In the genomic region with DNA sequence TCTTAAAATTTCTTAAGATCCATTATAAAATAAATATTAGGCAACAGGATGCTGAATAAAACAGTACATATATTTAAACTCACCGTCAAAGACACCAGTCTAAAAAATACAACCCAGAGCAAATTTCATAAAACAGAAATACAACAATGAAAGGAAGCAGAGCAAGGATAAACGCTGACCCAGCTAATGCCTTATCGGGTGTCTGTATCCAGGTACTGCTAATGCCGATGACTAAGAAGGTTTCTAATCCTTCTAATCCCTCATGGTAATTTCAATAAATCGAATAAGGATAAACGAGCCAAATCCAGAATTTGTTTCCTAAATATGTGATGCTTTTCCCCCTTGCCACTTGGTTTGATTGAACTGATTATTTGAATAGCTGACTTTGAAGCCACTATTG, we compare ENCODE assay signal across 11 cellular contexts. TPM values are rescaled to one million over a fixed set of nuclear protein-coding genes. Genes with fewer than 3 reads are reported as not detected.
DNase-seq lines count a peak whose midpoint lies in the region; ATAC-seq and TF ChIP-seq lines count a peak whose summit lies in the region.
"Had no signal": no experiment of that assay in that cellular context is flagged by ENCODE, and none has a peak within 500 bp of the region (broad histone marks: within the 10 kb centered on the region; RNA-seq: fewer than 3 reads in every experiment).

No MANE protein-coding gene starts in this region.

- WGBS in GM23248 (ENCODE audit: low coverage in 1 of 2, low lambda C conversion rate in 2 of 2, missing lambda C conversion rate in 2 of 2), 2 experiments = 75 to 78% methylated on average over 6 of the region's 6 CpGs

- CTCF ChIA-PET in PC-3 (lab: Charles Lee) = no interaction called here

- H3K9ac ChIP-seq in GM23248 (peak overlapping the region; percentile 83), PC-3 (ENCODE audit: low read length) (peak overlapping the region; percentile 68; the same call in 1 of the 2 replicates), fibroblast of lung (ENCODE audit: insufficient read depth, low read length) (no peak overlapping the region), skeletal muscle tissue (ENCODE audit: low read depth in 1 of 3, low read length in 3 of 3) (peak overlapping the region in 1 of 3 donors; percentile 75)

- intact Hi-C loops in PC-3 (cut with micrococcal nuclease) = loop anchor here (5.0 kb wide), 1 partner anchor 80 kb away; no protein-coding TSS in a partner anchor

- TF ChIP-seq CTCF in PC-3 (conservative IDR thresholded peaks at IDR 0.05; ENCODE audit: low read depth, low read length) (no peak), fibroblast of lung (conservative IDR thresholded peaks at IDR 0.05 in 1 of 2, IDR thresholded peaks at IDR 0.05 in 1 of 2; ENCODE audit: low read depth in 1 of 2, low read length in 2 of 2) (no peak)

- BruUV-seq in PC-3 (replicated peaks; lab: Mats Ljungman, UMichigan) = no TSS peak

- peaks cover 12% of the 10 kb centered on the region; the same call in 1 of the 2 replicates for H3F3A ChIP-seq in GM23248 (ENCODE audit: insufficient read depth)
- no peaks in the 10 kb centered on the region for H3F3A ChIP-seq in PC-3 (ENCODE audit: low read length, unreplicated experiment)

- H3K9me3 ChIP-seq in GM23248 (ENCODE audit: low read depth) (no peaks in the 10 kb centered on the region), PC-3 (ENCODE audit: low read length) (no peaks in the 10 kb centered on the region), fibroblast of lung (ENCODE audit: control insufficient read depth, insufficient read depth, low read depth, low read length) (no peaks in the 10 kb centered on the region), skeletal muscle tissue (ENCODE audit: control insufficient read depth in 3 of 3, low read length in 3 of 3) (no peaks in the 10 kb centered on the region)

- H3K9me2 ChIP-seq in GM23248 (ENCODE audit: insufficient read depth) (no peaks in the 10 kb centered on the region), PC-3 (replicated peaks; ENCODE audit: low read length) (no peaks in the 10 kb centered on the region)

- H3K36me3 ChIP-seq in GM23248 (ENCODE audit: low read depth) (no peaks in the 10 kb centered on the region), PC-3 (ENCODE audit: low read depth, low read length) (no peaks in the 10 kb centered on the region), fibroblast of lung (ENCODE audit: control insufficient read depth, insufficient read depth, low read length) (no peaks in the 10 kb centered on the region), skeletal muscle tissue (ENCODE audit: control insufficient read depth in 3 of 3, insufficient read depth in 3 of 3, low read length in 3 of 3) (no peaks in the 10 kb centered on the region)

- peak overlapping the region; percentile 87 for H3K4me2 ChIP-seq in GM23248 (ENCODE audit: unreplicated experiment)
- H3K4me2 ChIP-seq in PC-3 (ENCODE audit: low read length) = peak overlapping the region; percentile 98
- H3K4me2 ChIP-seq in fibroblast of lung (ENCODE audit: extremely low read depth, insufficient read depth, low read length) = peak overlapping the region; percentile 93

- H3K27me3 ChIP-seq in GM23248 (replicated peaks; ENCODE audit: insufficient read depth) (no peaks in the 10 kb centered on the region), PC-3 (ENCODE audit: low read length) (no peaks in the 10 kb centered on the region), fibroblast of lung (ENCODE audit: control insufficient read depth, insufficient read depth, low read length) (no peaks in the 10 kb centered on the region), skeletal muscle tissue (ENCODE audit: control insufficient read depth in 3 of 3, insufficient read depth in 3 of 3, low read length in 3 of 3) (no peaks in the 10 kb centered on the region)

- peak overlapping the region; percentile 90 for H3K4me3 ChIP-seq in GM23248
- H3K4me3 ChIP-seq in PC-3 (ENCODE audit: low read length) = peak overlapping the region; percentile 88
- peak overlapping the region; percentile 68 to 88 (median 74) for H3K4me3 ChIP-seq in fibroblast of lung (replicated peaks in 1 of 4; ENCODE audit: control extremely low read depth in 1 of 4, insufficient read depth in 1 of 4, low read depth in 3 of 4, low read length in 4 of 4)
- peak overlapping the region in 2 of 3 donors; percentile 82 to 93 for H3K4me3 ChIP-seq in skeletal muscle tissue (ENCODE audit: low read length in 3 of 3)

- DNase-seq in GM23248 (no peak), PC-3 (no peak), fibroblast of lung (ENCODE audit: low read depth in 2 of 2) (no peak), DMS114 treated with DMSO at 0.1 percent for 48 hours (lab: John Stamatoyannopoulos, UW; ENCODE audit: unreplicated experiment) (no peak), anterior cingulate cortex (lab: John Stamatoyannopoulos, UW) (no peak)
- DNase-seq: activated T-cell treated with anti-CD3 and anti-CD28 coated beads, Interleukin-2, amount 50 U/mL, for 1 hour; cortex of kidney; NCI-H187 treated with DMSO at 0.1 percent for 48 hours; stimulated activated naive CD8-positive, alpha-beta T cell treated with anti-CD3 and anti-CD28 coated beads, Interleukin-15, amount 100 ng/mL, for 72 hours had no signal

- ATAC-seq in PC-3 (no peak), GM21390 (IDR thresholded peaks at IDR 0.05; ENCODE audit: unreplicated experiment) (no peak)
- ATAC-seq: stimulated activated naive CD8-positive, alpha-beta T cell treated with anti-CD3 and anti-CD28 coated beads, Interleukin-15, amount 100 ng/mL, for 72 hours had no signal

- H4K20me1 ChIP-seq in GM23248 (ENCODE audit: insufficient read depth) (no peaks in the 10 kb centered on the region), PC-3 (ENCODE audit: low read length) (peaks cover 23% of the 10 kb centered on the region), fibroblast of lung (ENCODE audit: control insufficient read depth, extremely low read depth, insufficient read depth, low read length) (no peaks in the 10 kb centered on the region)

- in situ Hi-C loops in GM23248 (cut with MboI) = no loop called here

- H2AFZ ChIP-seq in GM23248 = no peak overlapping the region
- no peak overlapping the region for H2AFZ ChIP-seq in PC-3 (ENCODE audit: low read length)
- no peak overlapping the region for H2AFZ ChIP-seq in fibroblast of lung (ENCODE audit: low read length)

- peaks cover 67% of the 10 kb centered on the region for H3K79me2 ChIP-seq in GM23248 (ENCODE audit: insufficient read depth)
- peaks cover 61% of the 10 kb centered on the region for H3K79me2 ChIP-seq in PC-3 (ENCODE audit: low read length)
- peaks cover 67% of the 10 kb centered on the region for H3K79me2 ChIP-seq in fibroblast of lung (ENCODE audit: control insufficient read depth, insufficient read depth, low read length)

- POLR2A ChIA-PET in PC-3 (lab: Charles Lee; ENCODE audit: unreplicated experiment) = interaction anchor here (1.0 kb wide), 1 partner anchor 32 kb away, joined by 3 read pairs; no protein-coding TSS in a partner anchor

- H3K4me1 ChIP-seq in GM23248 (ENCODE audit: insufficient read depth) (peaks cover 54% of the 10 kb centered on the region), PC-3 (ENCODE audit: insufficient read depth, low read length) (peaks cover 21% of the 10 kb centered on the region), fibroblast of lung (ENCODE audit: control insufficient read depth, extremely low read depth, insufficient read depth, low read length) (peaks cover 3% of the 10 kb centered on the region), skeletal muscle tissue (ENCODE audit: control insufficient read depth in 3 of 3, insufficient read depth in 3 of 3, low read length in 3 of 3) (peaks cover 7 to 19% (median 15%) of the 10 kb centered on the region in 3 donors)

- H3K27ac ChIP-seq in GM23248 (no peak overlapping the region; the same call in 1 of the 2 replicates), PC-3 (ENCODE audit: low read length) (no peak overlapping the region), fibroblast of lung (ENCODE audit: insufficient read depth, low read length) (peak overlapping the region; percentile 77), skeletal muscle tissue (ENCODE audit: low read depth, low read length) (no peak overlapping the region)

RNA-seq across cellular contexts. Expression of a gene that starts 1.7 kb away (rescaled TPM):
- 55.6 and 59.2 TPM in 2 replicates for total RNA-seq in GM23248 (2014; rRNA removed; shearing (Covaris generic))
- 56.9 and 62.9 TPM in 2 replicates for polyA plus RNA-seq in GM23248 (2016; fragmentation: Nextera tagmentation; extraction: Ambion mirVana)
- total RNA-seq in PC-3 (2014; rRNA removed) = 15.0 and 15.5 TPM in 2 replicates
- 168 and 197 TPM in 2 replicates for total RNA-seq in fibroblast of lung
- 211 and 215 TPM in 2 replicates for polyA plus RNA-seq in fibroblast of lung
- 108 and 112 TPM in 2 replicates for polyA plus RNA-seq in fibroblast of lung (2012)
- 22.5 and 37.1 TPM in 2 replicates for polyA minus RNA-seq in fibroblast of lung (ENCODE audit: low replicate concordance)
- 30.8 TPM for total RNA-seq in skeletal muscle tissue
